ENCODE assay signal across 12 cellular contexts in the genomic region with DNA sequence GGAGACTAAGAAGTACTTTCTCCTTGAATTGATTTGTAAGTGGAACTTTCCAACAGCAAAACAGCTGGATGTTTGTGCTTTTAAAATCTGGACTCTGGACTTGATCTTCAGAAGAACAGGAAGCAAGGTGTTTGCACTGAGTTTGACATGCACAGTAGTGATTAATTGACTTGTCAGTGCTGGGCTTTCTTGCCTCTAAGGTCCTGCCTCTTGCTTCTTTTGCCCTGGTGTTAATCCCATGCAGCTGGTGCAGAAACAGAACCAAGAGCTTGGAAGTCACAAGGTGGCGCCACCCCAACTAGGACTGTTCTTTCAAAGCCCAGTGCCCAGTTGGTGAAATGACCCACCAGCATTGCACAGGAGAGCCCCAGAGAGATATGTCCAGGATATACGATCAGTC.
DNase-seq lines count a peak whose midpoint lies in the region; ATAC-seq, FAIRE-seq and TF ChIP-seq lines count a peak whose summit lies in the region.
"Had no signal": no experiment of that assay in that cellular context is flagged by ENCODE, and none has a peak within 500 bp of the region (broad histone marks: within the 10 kb centered on the region; RNA-seq: fewer than 3 reads in every experiment).

No MANE protein-coding gene starts in this region.

- H3K4me1 ChIP-seq in KMS-11 (ENCODE audit: low read depth, poor library complexity, severe bottlenecking): no peaks in the 10 kb centered on the region
- H3K4me1 ChIP-seq in mesendoderm (ENCODE audit: control insufficient read depth, low read depth, low read length): no peaks in the 10 kb centered on the region
- no peaks in the 10 kb centered on the region for H3K4me1 ChIP-seq in uterus

- no peaks in the 10 kb centered on the region for H3K4me1 Mint-ChIP-seq in T-helper 17 cell

- no peak overlapping the region for H4K8ac ChIP-seq in mesendoderm (ENCODE audit: low read depth, low read length)

- no peak overlapping the region for H2AK5ac ChIP-seq in mesendoderm (ENCODE audit: low read length)

- H3K36me3 Mint-ChIP-seq in T-helper 17 cell (ENCODE audit: low read depth): no peaks in the 10 kb centered on the region

- H3K9ac ChIP-seq in KMS-11 (no peak overlapping the region), mesendoderm (ENCODE audit: low read length) (no peak overlapping the region)

- no peak overlapping the region for H3K4ac ChIP-seq in mesendoderm (ENCODE audit: low read depth, low read length)

- H3K56ac ChIP-seq in mesendoderm (ENCODE audit: low read length): no peak overlapping the region

- H3K79me1 ChIP-seq in mesendoderm (ENCODE audit: low read length): no peaks in the 10 kb centered on the region

- H2BK120ac ChIP-seq in mesendoderm (ENCODE audit: low read depth, low read length): no peak overlapping the region

- H3K27ac Mint-ChIP-seq in T-helper 17 cell: no peak overlapping the region

- no peak overlapping the region for H2BK5ac ChIP-seq in mesendoderm (ENCODE audit: low read length)

- no peak overlapping the region for H3K4me2 ChIP-seq in KMS-11
- no peak overlapping the region for H3K4me2 ChIP-seq in mesendoderm (ENCODE audit: low read length)

- H3K36me3 ChIP-seq in KMS-11 (ENCODE audit: insufficient read depth): no peaks in the 10 kb centered on the region
- no peaks in the 10 kb centered on the region for H3K36me3 ChIP-seq in bronchial epithelial cell (ENCODE audit: control insufficient read depth, insufficient read depth, low read length)
- H3K36me3 ChIP-seq in mesendoderm (ENCODE audit: control insufficient read depth, insufficient read depth, low read length): no peaks in the 10 kb centered on the region
- H3K36me3 ChIP-seq in uterus: no peaks in the 10 kb centered on the region
- H3K36me3 ChIP-seq: esophagus squamous epithelium had no signal

- ATAC-seq in HG03439 (IDR thresholded peaks at IDR 0.05; ENCODE audit: unreplicated experiment): no peak
- no peak for ATAC-seq in T-helper 17 cell
- ATAC-seq: GM12878 had no signal

- DNase-seq in EH (ENCODE audit: low read depth): peak; percentile 32
- peak; percentile 44 for DNase-seq in bronchial epithelial cell (ENCODE audit: low read depth)
- peak; percentile 63 for DNase-seq in mesendoderm
- no peak for DNase-seq in HTR-8/SVneo (ENCODE audit: insufficient read length, low spot score)
- DNase-seq in uterus: no peak
- no peak for DNase-seq in T-helper 17 cell
- DNase-seq: activated gamma-delta T cell, esophagus squamous epithelium, NCI-H1048 had no signal

- no peak overlapping the region for H2BK15ac ChIP-seq in mesendoderm (replicated peaks; ENCODE audit: low read depth)

- H4K5ac ChIP-seq in mesendoderm (ENCODE audit: low read length): no peak overlapping the region

- no CpG with 5 or more reads among the region's 2 CpGs for WGBS in mesendoderm (ENCODE audit: extremely low coverage, insufficient coverage, low lambda C conversion rate)

- H3K27ac ChIP-seq in KMS-11: no peak overlapping the region
- H3K27ac ChIP-seq in mesendoderm (ENCODE audit: low read depth, low read length): no peak overlapping the region
- H3K27ac ChIP-seq in uterus: no peak overlapping the region
- H3K27ac ChIP-seq: esophagus squamous epithelium had no signal

- TF ChIP-seq POLR2A in uterus (IDR thresholded peaks at IDR 0.05): no peak

- H3K79me2 ChIP-seq in KMS-11 (ENCODE audit: insufficient read depth, low read depth) (no peaks in the 10 kb centered on the region), mesendoderm (ENCODE audit: control insufficient read depth, insufficient read depth, low read length) (no peaks in the 10 kb centered on the region)

- intact Hi-C loops in uterus (cut with DNase I; ENCODE audit: low total_unique reads): no loop called here

- H2AFZ ChIP-seq in KMS-11 (ENCODE audit: low read depth): no peak overlapping the region

- 0 out of 2 replicates have a peak, but pooled peaks have one; percentile 22 for TF ChIP-seq CTCF in KMS-11 (conservative IDR thresholded peaks at IDR 0.05; ENCODE audit: low read depth, low read length)
- peak; percentile 58 for TF ChIP-seq CTCF in bronchial epithelial cell (IDR thresholded peaks at IDR 0.05; ENCODE audit: insufficient read depth, low read length, severe bottlenecking)
- no peak for TF ChIP-seq CTCF in uterus (IDR thresholded peaks at IDR 0.05)

- H3K27me3 ChIP-seq in KMS-11 (ENCODE audit: insufficient read depth, low read depth) (no peaks in the 10 kb centered on the region), bronchial epithelial cell (ENCODE audit: control insufficient read depth, insufficient read depth, low read length) (no peaks in the 10 kb centered on the region), mesendoderm (ENCODE audit: insufficient read depth, low read length, poor library complexity) (no peaks in the 10 kb centered on the region), uterus (no peaks in the 10 kb centered on the region)

- H3K9me3 ChIP-seq in uterus (no peaks in the 10 kb centered on the region), T-helper 17 cell (ENCODE audit: control insufficient read depth, low read length, poor library complexity, severe bottlenecking) (no peaks in the 10 kb centered on the region)
- H3K9me3 ChIP-seq: esophagus squamous epithelium had no signal

- H3K27me3 Mint-ChIP-seq in T-helper 17 cell: peaks cover 41% of the 10 kb centered on the region

- no peak overlapping the region for H3K23ac ChIP-seq in mesendoderm (ENCODE audit: low read length)

- H3K18ac ChIP-seq in mesendoderm (ENCODE audit: low read length): no peak overlapping the region

- H3K4me3 Mint-ChIP-seq in T-helper 17 cell: no peak overlapping the region

- FAIRE-seq in bronchial epithelial cell (lab: Jason Lieb, UNC): peak; percentile 50
- no peak for FAIRE-seq in HTR-8/SVneo (lab: Jason Lieb, UNC)
- FAIRE-seq: GM12878 had no signal

- H3K4me3 ChIP-seq in KMS-11 (IDR thresholded peaks at IDR 0.05; ENCODE audit: insufficient read depth, low read depth, low read length) (no peak overlapping the region), bronchial epithelial cell (ENCODE audit: low read depth, low read length) (no peak overlapping the region), mesendoderm (ENCODE audit: low read length) (no peak overlapping the region), uterus (no peak overlapping the region)
- H3K4me3 ChIP-seq: esophagus squamous epithelium, GM12878 had no signal

- H4K20me1 ChIP-seq in KMS-11 (ENCODE audit: insufficient read depth): no peaks in the 10 kb centered on the region

Comparison
In these comparisons a context has a peak if more than half of its experiments do, and no peak if none do; other contexts are left out.
1. DNase-seq: peak in EH (single experiment), bronchial epithelial cell (single experiment) and mesendoderm (single experiment); none in HTR-8/SVneo (single experiment), uterus (0 of 2) and T-helper 17 cell (0 of 3).
2. CTCF ChIP-seq: peak in KMS-11 (single experiment) and bronchial epithelial cell (single experiment); none in uterus (0 of 4).